2 cellular contexts compared by ENCODE assay signal in the genomic region with DNA sequence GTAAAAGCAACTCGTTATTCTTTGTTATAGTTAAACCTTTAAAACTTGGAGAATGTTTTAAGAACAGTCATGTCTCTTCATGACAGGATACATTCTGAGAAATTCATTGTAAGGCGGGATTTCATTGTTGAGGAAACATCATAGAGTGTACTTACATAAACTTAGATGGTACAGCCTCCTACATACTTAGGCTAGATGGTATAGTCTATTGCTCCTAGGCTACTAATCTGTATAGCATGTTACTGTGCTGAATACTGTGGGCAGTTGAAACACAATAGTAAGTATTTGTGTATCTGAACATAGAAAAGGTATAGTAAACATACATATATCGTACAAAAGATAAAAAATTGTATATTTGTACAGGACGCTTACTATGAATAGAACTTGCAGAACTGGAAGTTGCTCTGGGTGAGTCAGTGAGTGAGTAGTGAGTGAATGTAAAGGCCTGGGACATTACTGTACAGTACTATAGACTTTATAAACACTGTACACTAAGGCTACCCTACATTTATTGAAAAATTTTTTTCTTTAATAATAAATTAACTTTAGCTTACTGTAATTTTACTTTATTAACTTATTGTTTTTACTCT. TPM values are rescaled to one million over a fixed set of nuclear protein-coding genes. Genes with fewer than 3 reads are reported as not detected.
"Had no signal": no experiment of that assay in that cellular context is flagged by ENCODE, and none has a peak within 500 bp of the region (broad histone marks: within the 10 kb centered on the region; RNA-seq: fewer than 3 reads in every experiment).

No MANE protein-coding gene starts in this region.

RNA-seq across cellular contexts. Expression of gene STEAP1, which starts 3.6 kb away (rescaled TPM):
- total RNA-seq: naive thymus-derived CD8-positive, alpha-beta T cell had no signal

RNA-seq across cellular contexts. Expression of gene STEAP2, which starts 53.7 kb away (rescaled TPM):
- total RNA-seq: activated naive CD4-positive, alpha-beta T cell treated with anti-CD3 and anti-CD28 coated beads for 36 hours; naive thymus-derived CD8-positive, alpha-beta T cell had no signal
- polyA plus RNA-seq: naive thymus-derived CD8-positive, alpha-beta T cell had no signal
